ENCODE assay signal across 9 cellular contexts in genomic region chr14:68862954-68863594, GRCh38.
DNase-seq lines count a peak whose midpoint lies in the region; ATAC-seq, FAIRE-seq and TF ChIP-seq lines count a peak whose summit lies in the region.
"Had no signal": no experiment of that assay in that cellular context is flagged by ENCODE, and none has a peak within 500 bp of the region (broad histone marks: within the 10 kb centered on the region; RNA-seq: fewer than 3 reads in every experiment).

No MANE protein-coding gene starts in this region.

- H3K9me3 ChIP-seq in thoracic aorta: peaks cover 11% of the 10 kb centered on the region

- TF ChIP-seq CTCF in LNCAP (IDR thresholded peaks at IDR 0.05) (peak; percentile 85), thoracic aorta (IDR thresholded peaks at IDR 0.05) (peak; percentile 69)

- no peaks in the 10 kb centered on the region for H3K27me3 ChIP-seq in thoracic aorta (replicated peaks; ENCODE audit: insufficient read depth)

- H3K27ac ChIP-seq in thoracic aorta: no peak overlapping the region

- peak; percentile 39 for ATAC-seq in thoracic aorta (ENCODE audit: insufficient number of reproducible peaks, low FRiP score, low read depth)
- ATAC-seq in HG02970 (IDR thresholded peaks at IDR 0.05; ENCODE audit: low FRiP score, unreplicated experiment): no peak

- FAIRE-seq in RCC 7860 (lab: Jason Lieb, UNC): no peak
- FAIRE-seq: colon had no signal

- DNase-seq in DMS53 treated with DMSO at 0.1 percent for 48 hours (lab: John Stamatoyannopoulos, UW; ENCODE audit: unreplicated experiment) (peak; percentile 58), RCC 7860 (ENCODE audit: low spot score) (peak; percentile 54), activated T-helper 1 cell treated with Interleukin-2 at 50 U/mL for 16 hours (ENCODE audit: low read depth) (peak; percentile 16), fibroblast of the conjunctiva (ENCODE audit: low read depth) (peak; percentile 65), nucleus accumbens (lab: John Stamatoyannopoulos, UW) (peak in 48 of 56 donors; percentile 3 to 84 (median 37)), thoracic aorta (ENCODE audit: low spot score) (no peak)

- no peaks in the 10 kb centered on the region for H3K4me1 ChIP-seq in thoracic aorta (ENCODE audit: control insufficient read depth in 1 of 2, low read depth in 2 of 2)

- H3K4me3 ChIP-seq in thoracic aorta: no peak overlapping the region

- no peaks in the 10 kb centered on the region for H3K36me3 ChIP-seq in thoracic aorta
